Comparison of ENCODE assay signal across 21 cellular contexts in genomic region chr3:30408105-30408557, GRCh38.
A peak's percentile ranks its signal among the peaks of the same experiment; 100 is the strongest.
DNase-seq lines count a peak whose midpoint lies in the region; ATAC-seq, FAIRE-seq and TF ChIP-seq lines count a peak whose summit lies in the region.
"Had no signal": no experiment of that assay in that cellular context is flagged by ENCODE, and none has a peak within 500 bp of the region (broad histone marks: within the 10 kb centered on the region; RNA-seq: fewer than 3 reads in every experiment).

No MANE protein-coding gene starts in this region.

- no peak for FAIRE-seq in HTR-8/SVneo (lab: Jason Lieb, UNC)
- FAIRE-seq: HepG2 had no signal

- POLR2A ChIA-PET in AG04450 (lab: Yijun Ruan, JAX): no interaction called here
- POLR2A ChIA-PET in WTC11 (lab: Charles Lee): no interaction called here

- DNase-seq in AG04450 (ENCODE audit: low read depth, low spot score): no peak
- DNase-seq in HT1080 (ENCODE audit: low read depth): peak; percentile 58
- peak; percentile 57 for DNase-seq in brain microvascular endothelial cell
- no peak for DNase-seq in mesothelial cell of epicardium (ENCODE audit: low spot score in 2 of 2, unreplicated experiment in 2 of 2)
- DNase-seq in WTC11 (ENCODE audit: low spot score): no peak
- DNase-seq in activated gamma-delta T cell (lab: John Stamatoyannopoulos, UW): no peak
- DNase-seq in HTR-8/SVneo (ENCODE audit: insufficient read length, low spot score): no peak
- no peak for DNase-seq in substantia nigra (lab: John Stamatoyannopoulos, UW)
- DNase-seq: activated CD4-positive, CD25-positive, alpha-beta regulatory T cell; activated naive CD4-positive, alpha-beta T cell treated with Interleukin-2 at 50 U/mL for 16 hours; DND-41; effector CD8-positive, alpha-beta T cell; gastrocnemius medialis; GOT3; mesendoderm; NCI-H1092; NCI-H526 had no signal

- no peaks in the 10 kb centered on the region for H3K9me3 ChIP-seq in AG04450 (ENCODE audit: control insufficient read depth, insufficient read depth, low read length)
- H3K9me3 ChIP-seq: gastrocnemius medialis had no signal

- peaks cover 10% of the 10 kb centered on the region for H3K9me3 Mint-ChIP-seq in mesothelial cell of epicardium
- H3K9me3 Mint-ChIP-seq in WTC11: peaks cover 16% of the 10 kb centered on the region

- no peak for ATAC-seq in WTC11
- ATAC-seq: gastrocnemius medialis, HepG2 had no signal

- no peaks in the 10 kb centered on the region for H3K36me3 ChIP-seq in brain microvascular endothelial cell (replicated peaks)
- H3K36me3 ChIP-seq: gastrocnemius medialis, neutrophil, tibial nerve had no signal

- TF ChIP-seq CTCF in AG04450 (IDR thresholded peaks at IDR 0.05; ENCODE audit: low read depth, low read length): 0 out of 2 replicates have a peak, but pooled peaks have one; percentile 3
- TF ChIP-seq CTCF in brain microvascular endothelial cell (IDR thresholded peaks at IDR 0.05; ENCODE audit: low read depth, low read length, missing control alignments): peak; percentile 24
- peak; percentile 56 for TF ChIP-seq CTCF in mesothelial cell of epicardium (IDR thresholded peaks at IDR 0.05; ENCODE audit: unreplicated experiment)
- TF ChIP-seq CTCF in WTC11 (IDR thresholded peaks at IDR 0.05): no peak

- no peak overlapping the region for H3K27ac Mint-ChIP-seq in mesothelial cell of epicardium
- no peak overlapping the region for H3K27ac Mint-ChIP-seq in WTC11
- H3K27ac Mint-ChIP-seq: brain had no signal

- no peaks in the 10 kb centered on the region for H3K36me3 Mint-ChIP-seq in mesothelial cell of epicardium
- H3K36me3 Mint-ChIP-seq in WTC11: peaks cover 15% of the 10 kb centered on the region
- H3K36me3 Mint-ChIP-seq: brain had no signal

- no peaks in the 10 kb centered on the region for H3K27me3 Mint-ChIP-seq in mesothelial cell of epicardium (ENCODE audit: low read depth)
- H3K27me3 Mint-ChIP-seq in WTC11 (ENCODE audit: low read depth): no peaks in the 10 kb centered on the region

- in situ Hi-C loops in brain microvascular endothelial cell (cut with HindIII; ENCODE audit: low pct_ligation_motif_present, low sequenced_read_pairs): no loop called here

- H3K4me3 ChIP-seq in AG04450 (ENCODE audit: low read depth, low read length): no peak overlapping the region
- no peak overlapping the region for H3K4me3 ChIP-seq in brain microvascular endothelial cell (ENCODE audit: low read depth, low read length)
- H3K4me3 ChIP-seq: gastrocnemius medialis, tibial nerve had no signal

- no peak overlapping the region for H3K27ac ChIP-seq in AG04450 (ENCODE audit: low read depth, low read length)
- H3K27ac ChIP-seq in brain microvascular endothelial cell: peak overlapping the region; percentile 7
- no peak overlapping the region for H3K27ac ChIP-seq in substantia nigra (ENCODE audit: low read depth, low read length, poor library complexity, severe bottlenecking)
- H3K27ac ChIP-seq: gastrocnemius medialis, neutrophil, tibial nerve had no signal

- H3K4me3 Mint-ChIP-seq in mesothelial cell of epicardium: no peak overlapping the region
- H3K4me3 Mint-ChIP-seq in WTC11: no peak overlapping the region
- H3K4me3 Mint-ChIP-seq: brain had no signal

- H3K4me1 Mint-ChIP-seq in mesothelial cell of epicardium (peaks cover 26% of the 10 kb centered on the region), WTC11 (peaks cover 5% of the 10 kb centered on the region)
- H3K4me1 Mint-ChIP-seq: brain had no signal

- CTCF ChIA-PET in AG04450 (lab: Charles Lee): interaction anchor here (1.4 kb wide), 1 partner anchor 285 kb away, joined by 3 read pairs; no protein-coding TSS in a partner anchor
- CTCF ChIA-PET in WTC11 (lab: Charles Lee): no interaction called here

- H3K27me3 ChIP-seq in AG04450 (ENCODE audit: control insufficient read depth, insufficient read depth, low read length) (no peaks in the 10 kb centered on the region), brain microvascular endothelial cell (replicated peaks) (no peaks in the 10 kb centered on the region)
- H3K27me3 ChIP-seq: gastrocnemius medialis, neutrophil, tibial nerve had no signal

TF ChIP-seq in WTC11, 78 proteins besides CTCF, POLR2A, EP300 and RAD21:
- TF ChIP-seq ZNF232 (CRISPR knock-in tag; IDR thresholded peaks at IDR 0.05): no peak
- no peak for TF ChIP-seq SMAD4 (CRISPR knock-in tag; IDR thresholded peaks at IDR 0.05)
- TF ChIP-seq ATF3 (CRISPR knock-in tag; conservative IDR thresholded peaks at IDR 0.05): no peak
- TF ChIP-seq, protein P1, sequence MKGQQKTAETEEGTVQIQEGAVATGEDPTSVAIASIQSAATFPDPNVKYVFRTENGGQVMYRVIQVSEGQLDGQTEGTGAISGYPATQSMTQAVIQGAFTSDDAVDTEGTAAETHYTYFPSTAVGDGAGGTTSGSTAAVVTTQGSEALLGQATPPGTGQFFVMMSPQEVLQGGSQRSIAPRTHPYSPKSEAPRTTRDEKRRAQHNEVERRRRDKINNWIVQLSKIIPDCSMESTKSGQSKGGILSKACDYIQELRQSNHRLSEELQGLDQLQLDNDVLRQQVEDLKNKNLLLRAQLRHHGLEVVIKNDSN (CRISPR knock-in tag; IDR thresholded peaks at IDR 0.05): no peak
- TF ChIP-seq KAT7 (CRISPR knock-in tag; IDR thresholded peaks at IDR 0.05; ENCODE audit: borderline replicate concordance): no peak
TF ChIP-seq in WTC11: peak in this region for 0.

Comparison
In these comparisons a context has a peak if more than half of its experiments do, and no peak if none do; other contexts are left out.
1. DNase-seq: peak in HT1080 (single experiment) and brain microvascular endothelial cell (single experiment); none in AG04450 (single experiment), mesothelial cell of epicardium (0 of 2), WTC11 (single experiment), activated gamma-delta T cell (single experiment), HTR-8/SVneo (single experiment) and substantia nigra (0 of 49).